3 cellular contexts compared by ENCODE assay signal in the genomic region with DNA sequence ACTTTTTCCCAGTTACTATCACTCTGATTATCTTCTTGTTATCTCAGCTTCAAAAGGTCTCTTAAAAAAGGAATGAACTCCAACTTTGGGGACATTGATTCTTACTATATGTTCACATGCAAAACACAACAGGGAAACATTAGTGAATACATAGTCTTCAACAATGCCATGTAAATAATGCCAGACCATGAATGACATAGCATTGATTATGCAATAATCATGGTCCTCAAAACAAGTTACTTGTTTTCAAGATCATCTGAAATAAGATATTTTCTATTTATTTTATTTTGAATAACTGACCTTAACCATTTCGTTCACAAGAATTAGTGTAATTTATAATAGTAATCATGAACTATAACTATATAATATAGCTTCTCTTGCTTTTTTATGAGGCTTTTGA.
TF ChIP-seq lines count a peak whose summit lies in the region.

No MANE protein-coding gene starts in this region.

TF ChIP-seq in HepG2, 621 proteins besides CTCF, POLR2A, EP300 and RAD21:
- TF ChIP-seq, protein P1, sequence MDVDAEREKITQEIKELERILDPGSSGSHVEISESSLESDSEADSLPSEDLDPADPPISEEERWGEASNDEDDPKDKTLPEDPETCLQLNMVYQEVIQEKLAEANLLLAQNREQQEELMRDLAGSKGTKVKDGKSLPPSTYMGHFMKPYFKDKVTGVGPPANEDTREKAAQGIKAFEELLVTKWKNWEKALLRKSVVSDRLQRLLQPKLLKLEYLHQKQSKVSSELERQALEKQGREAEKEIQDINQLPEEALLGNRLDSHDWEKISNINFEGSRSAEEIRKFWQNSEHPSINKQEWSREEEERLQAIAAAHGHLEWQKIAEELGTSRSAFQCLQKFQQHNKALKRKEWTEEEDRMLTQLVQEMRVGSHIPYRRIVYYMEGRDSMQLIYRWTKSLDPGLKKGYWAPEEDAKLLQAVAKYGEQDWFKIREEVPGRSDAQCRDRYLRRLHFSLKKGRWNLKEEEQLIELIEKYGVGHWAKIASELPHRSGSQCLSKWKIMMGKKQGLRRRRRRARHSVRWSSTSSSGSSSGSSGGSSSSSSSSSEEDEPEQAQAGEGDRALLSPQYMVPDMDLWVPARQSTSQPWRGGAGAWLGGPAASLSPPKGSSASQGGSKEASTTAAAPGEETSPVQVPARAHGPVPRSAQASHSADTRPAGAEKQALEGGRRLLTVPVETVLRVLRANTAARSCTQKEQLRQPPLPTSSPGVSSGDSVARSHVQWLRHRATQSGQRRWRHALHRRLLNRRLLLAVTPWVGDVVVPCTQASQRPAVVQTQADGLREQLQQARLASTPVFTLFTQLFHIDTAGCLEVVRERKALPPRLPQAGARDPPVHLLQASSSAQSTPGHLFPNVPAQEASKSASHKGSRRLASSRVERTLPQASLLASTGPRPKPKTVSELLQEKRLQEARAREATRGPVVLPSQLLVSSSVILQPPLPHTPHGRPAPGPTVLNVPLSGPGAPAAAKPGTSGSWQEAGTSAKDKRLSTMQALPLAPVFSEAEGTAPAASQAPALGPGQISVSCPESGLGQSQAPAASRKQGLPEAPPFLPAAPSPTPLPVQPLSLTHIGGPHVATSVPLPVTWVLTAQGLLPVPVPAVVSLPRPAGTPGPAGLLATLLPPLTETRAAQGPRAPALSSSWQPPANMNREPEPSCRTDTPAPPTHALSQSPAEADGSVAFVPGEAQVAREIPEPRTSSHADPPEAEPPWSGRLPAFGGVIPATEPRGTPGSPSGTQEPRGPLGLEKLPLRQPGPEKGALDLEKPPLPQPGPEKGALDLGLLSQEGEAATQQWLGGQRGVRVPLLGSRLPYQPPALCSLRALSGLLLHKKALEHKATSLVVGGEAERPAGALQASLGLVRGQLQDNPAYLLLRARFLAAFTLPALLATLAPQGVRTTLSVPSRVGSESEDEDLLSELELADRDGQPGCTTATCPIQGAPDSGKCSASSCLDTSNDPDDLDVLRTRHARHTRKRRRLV (CRISPR knock-in tag; IDR thresholded peaks at IDR 0.05), result no peak
- TF ChIP-seq CEBPB (IDR thresholded peaks at IDR 0.05; ENCODE audit: borderline replicate concordance, low read depth, low read length), result 0 out of 2 replicates have a peak, but pooled peaks have one; percentile 43

TF ChIP-seq in IMR-90, 13 proteins besides CTCF, POLR2A, EP300 and RAD21:
- no peak for TF ChIP-seq MAZ (IDR thresholded peaks at IDR 0.05; ENCODE audit: borderline replicate concordance, low read depth, low read length)
- TF ChIP-seq CEBPB (IDR thresholded peaks at IDR 0.05; ENCODE audit: low read depth, low read length), result peak; percentile 66

TF ChIP-seq in H1, 55 proteins besides CTCF, POLR2A, EP300 and RAD21:
- TF ChIP-seq POU5F1 (IDR thresholded peaks at IDR 0.05; ENCODE audit: low read depth, low read length) (no peak), CEBPB (IDR thresholded peaks at IDR 0.05; ENCODE audit: low read depth, low read length) (peak; percentile 19; the same call in 1 of the 2 replicates)
